Comparison of ENCODE assay signal across 18 cellular contexts in genomic region chr11:6268811-6269210, GRCh38. TPM values are rescaled to one million over a fixed set of nuclear protein-coding genes. Genes with fewer than 3 reads are reported as not detected.
DNase-seq lines count a peak whose midpoint lies in the region; ATAC-seq and TF ChIP-seq lines count a peak whose summit lies in the region.
"Had no signal": no experiment of that assay in that cellular context is flagged by ENCODE, and none has a peak within 500 bp of the region (broad histone marks: within the 10 kb centered on the region; RNA-seq: fewer than 3 reads in every experiment).

No MANE protein-coding gene starts in this region.

- no peak overlapping the region for H3K56ac ChIP-seq in mesendoderm (ENCODE audit: low read length)

- H3K4me3 ChIP-seq in WERI-Rb-1 (ENCODE audit: low read depth, low read length) = no peak overlapping the region
- H3K4me3 ChIP-seq in endodermal cell (ENCODE audit: low read length) = peak overlapping the region; percentile 1
- H3K4me3 ChIP-seq in mesendoderm (ENCODE audit: low read length) = no peak overlapping the region
- no peak overlapping the region for H3K4me3 ChIP-seq in esophagus muscularis mucosa
- H3K4me3 ChIP-seq: SJSA1 had no signal

- peak overlapping the region; percentile 2 for H2BK5ac ChIP-seq in mesendoderm (ENCODE audit: low read length)

- peak overlapping the region; percentile 3 for H3K4me3 Mint-ChIP-seq in endodermal cell
- H3K4me3 Mint-ChIP-seq: CD8-positive, alpha-beta memory T cell had no signal

- WGBS in endodermal cell (ENCODE audit: insufficient coverage in 1 of 2, insufficient read length in 1 of 2), 2 experiments = 64 to 69% methylated on average over 1 of the region's 1 CpG
- no CpG with 5 or more reads among the region's 1 CpG for WGBS in mesendoderm (ENCODE audit: extremely low coverage, insufficient coverage, low lambda C conversion rate)
- 88% methylated on average over 1 of the region's 1 CpG for WGBS in esophagus muscularis mucosa

- no peaks in the 10 kb centered on the region for H3K27me3 Mint-ChIP-seq in endodermal cell (ENCODE audit: insufficient read depth)

- H4K8ac ChIP-seq in mesendoderm (ENCODE audit: low read depth, low read length) = no peak overlapping the region

- H3K27ac Mint-ChIP-seq in endodermal cell = peak overlapping the region; percentile 50
- H3K27ac Mint-ChIP-seq: CD8-positive, alpha-beta memory T cell had no signal

- TF ChIP-seq POLR2A in esophagus muscularis mucosa (IDR thresholded peaks at IDR 0.05; ENCODE audit: low read depth) = no peak

- TF ChIP-seq EP300 in esophagus muscularis mucosa (IDR thresholded peaks at IDR 0.05) = no peak

- intact Hi-C loops in esophagus muscularis mucosa (cut with DNase I) = no loop called here

- no peak overlapping the region for H2BK15ac ChIP-seq in mesendoderm (replicated peaks; ENCODE audit: low read depth)

- DNase-seq in WERI-Rb-1 (no peak), endodermal cell (peak; percentile 29), mesendoderm (no peak), esophagus muscularis mucosa (ENCODE audit: extremely low spot score) (no peak), NCI-H1105 treated with DMSO at 0.1 percent for 48 hours (lab: John Stamatoyannopoulos, UW) (no peak)
- DNase-seq: ACHN; C1 segment of cervical spinal cord; CD8-positive, alpha-beta memory T cell; KG1; NCI-H187; NCI-H2107; NCI-H510A treated with DMSO at 0.1 percent for 48 hours; NCI-H82 had no signal

- no peak overlapping the region for H4K5ac ChIP-seq in mesendoderm (ENCODE audit: low read length)

- no peak overlapping the region for H3K18ac ChIP-seq in mesendoderm (ENCODE audit: low read length)

- H3K36me3 ChIP-seq in WERI-Rb-1 = no peaks in the 10 kb centered on the region
- peaks cover 64% of the 10 kb centered on the region for H3K36me3 ChIP-seq in endodermal cell (ENCODE audit: control insufficient read depth, insufficient read depth, low read length)
- no peaks in the 10 kb centered on the region for H3K36me3 ChIP-seq in mesendoderm (ENCODE audit: control insufficient read depth, insufficient read depth, low read length)
- no peaks in the 10 kb centered on the region for H3K36me3 ChIP-seq in esophagus muscularis mucosa
- H3K36me3 ChIP-seq: SJSA1 had no signal

- no peak for TF ChIP-seq CTCF in WERI-Rb-1 (IDR thresholded peaks at IDR 0.05; ENCODE audit: low read depth, low read length)
- no peak for TF ChIP-seq CTCF in endodermal cell (conservative IDR thresholded peaks at IDR 0.05)
- no peak for TF ChIP-seq CTCF in esophagus muscularis mucosa (IDR thresholded peaks at IDR 0.05)

- H3K9ac ChIP-seq in endodermal cell (ENCODE audit: extremely low read depth, low read length, poor library complexity, severe bottlenecking) (no peak overlapping the region), mesendoderm (ENCODE audit: low read length) (no peak overlapping the region)

- no peaks in the 10 kb centered on the region for H3K79me1 ChIP-seq in mesendoderm (ENCODE audit: low read length)

- H3K27me3 ChIP-seq in WERI-Rb-1 (ENCODE audit: insufficient read depth, low read depth, severe bottlenecking) (no peaks in the 10 kb centered on the region), endodermal cell (ENCODE audit: control insufficient read depth, insufficient read depth, low read length, poor library complexity, severe bottlenecking) (no peaks in the 10 kb centered on the region), mesendoderm (ENCODE audit: insufficient read depth, low read length, poor library complexity) (no peaks in the 10 kb centered on the region), esophagus muscularis mucosa (peaks cover 0 to 16% (median 0%) of the 10 kb centered on the region in 4 donors)
- H3K27me3 ChIP-seq: SJSA1 had no signal

- H3K9me3 Mint-ChIP-seq in endodermal cell = no peaks in the 10 kb centered on the region
- H3K9me3 Mint-ChIP-seq: CD8-positive, alpha-beta memory T cell had no signal

- H3K4me2 ChIP-seq in mesendoderm (ENCODE audit: low read length) = no peak overlapping the region

- no peak overlapping the region for H3K4ac ChIP-seq in mesendoderm (ENCODE audit: low read depth, low read length)

- no peaks in the 10 kb centered on the region for H3K79me2 ChIP-seq in mesendoderm (ENCODE audit: control insufficient read depth, insufficient read depth, low read length)

- H2AK5ac ChIP-seq in mesendoderm (ENCODE audit: low read length) = peak overlapping the region; percentile 17

- H3K9me3 ChIP-seq in WERI-Rb-1 (ENCODE audit: severe bottlenecking) (no peaks in the 10 kb centered on the region), endodermal cell (ENCODE audit: control insufficient read depth, low read length) (no peaks in the 10 kb centered on the region), esophagus muscularis mucosa (no peaks in the 10 kb centered on the region)
- H3K9me3 ChIP-seq: SJSA1 had no signal

- no peak overlapping the region for H2BK120ac ChIP-seq in mesendoderm (ENCODE audit: low read depth, low read length)

- peaks cover 27% of the 10 kb centered on the region for H3K4me1 ChIP-seq in endodermal cell (ENCODE audit: control insufficient read depth, insufficient read depth, low read length)
- H3K4me1 ChIP-seq in mesendoderm (ENCODE audit: control insufficient read depth, low read depth, low read length) = peaks cover 3% of the 10 kb centered on the region
- H3K4me1 ChIP-seq in esophagus muscularis mucosa = peaks cover 0 to 9% (median 8%) of the 10 kb centered on the region in 4 donors
- H3K4me1 ChIP-seq: SJSA1 had no signal

- no peak for ATAC-seq in GM18909 (IDR thresholded peaks at IDR 0.05; ENCODE audit: poor library complexity, unreplicated experiment)
- no peak for ATAC-seq in HG02571 (IDR thresholded peaks at IDR 0.05; ENCODE audit: unreplicated experiment)
- ATAC-seq: HepG2 had no signal

- H3K23ac ChIP-seq in mesendoderm (ENCODE audit: low read length) = no peak overlapping the region

- H3K36me3 Mint-ChIP-seq in endodermal cell (ENCODE audit: low read depth) = peaks cover 35% of the 10 kb centered on the region
- H3K36me3 Mint-ChIP-seq: CD8-positive, alpha-beta memory T cell had no signal

- H3K27ac ChIP-seq in WERI-Rb-1 (peak overlapping the region; percentile 38; the same call in 1 of the 2 replicates), endodermal cell (ENCODE audit: low read depth, low read length) (no peak overlapping the region), mesendoderm (ENCODE audit: low read depth, low read length) (peak overlapping the region; percentile 20), esophagus muscularis mucosa (replicated peaks in 1 of 4) (no peak overlapping the region)
- H3K27ac ChIP-seq: SJSA1 had no signal

- H3K4me1 Mint-ChIP-seq in endodermal cell = peaks cover 50% of the 10 kb centered on the region
- H3K4me1 Mint-ChIP-seq: CD8-positive, alpha-beta memory T cell had no signal

RNA-seq across cellular contexts. Expression of gene CCKBR, which starts 9.2 kb away (rescaled TPM):
- total RNA-seq in endodermal cell (100 to 1,000 TPM; 433 to 467 TPM), esophagus muscularis mucosa (not detected)
- polyA plus RNA-seq in endodermal cell (2013, experiment 1 of 2) = 67.8 TPM
- polyA plus RNA-seq in endodermal cell (2013, experiment 2 of 2) = 76.4 TPM
- 3.0 TPM for polyA plus RNA-seq in mesendoderm (2013, experiment 1 of 2)
- polyA plus RNA-seq in mesendoderm (2013, experiment 2 of 2) = 3.2 TPM
- total RNA-seq: CD8-positive, alpha-beta memory T cell; HepG2; SJSA1 had no signal
- polyA plus RNA-seq: CD8-positive, alpha-beta memory T cell; HepG2 had no signal

RNA-seq across cellular contexts. Expression of gene CNGA4, which starts 29.9 kb away (rescaled TPM):
- total RNA-seq in endodermal cell (1 to 10 TPM; 1.7 to 4.3 TPM), esophagus muscularis mucosa (not detected)
- 2.5 TPM for polyA plus RNA-seq in endodermal cell (2013, experiment 1 of 2)
- 1.9 TPM for polyA plus RNA-seq in endodermal cell (2013, experiment 2 of 2)
- 0.11 TPM for polyA plus RNA-seq in mesendoderm (2013, experiment 1 of 2)
- 0.08 TPM for polyA plus RNA-seq in mesendoderm (2013, experiment 2 of 2)
- total RNA-seq: H1, HepG2, SJSA1 had no signal
- polyA plus RNA-seq: CD8-positive, alpha-beta memory T cell had no signal

RNA-seq across cellular contexts. Expression of gene FHIP1B, which starts 34.4 kb away (rescaled TPM):
- total RNA-seq in endodermal cell (10 to 100 TPM; 45.3 to 50.6 TPM), esophagus muscularis mucosa (10 to 100 TPM; 22.6 to 39.3 (median 30.1) TPM)
- 27.8 TPM for polyA plus RNA-seq in endodermal cell (2013, experiment 1 of 2)
- polyA plus RNA-seq in endodermal cell (2013, experiment 2 of 2) = 22.6 TPM
- 16.1 TPM for polyA plus RNA-seq in mesendoderm (2013, experiment 1 of 2)
- 13.9 TPM for polyA plus RNA-seq in mesendoderm (2013, experiment 2 of 2)

RNA-seq across cellular contexts. Expression of gene CAVIN3, which starts 51.5 kb away (rescaled TPM):
- 10 to 100 TPM; 42.2 to 70.2 TPM for total RNA-seq in endodermal cell
- 21.8 TPM for polyA plus RNA-seq in endodermal cell (2013, experiment 1 of 2)
- 22.9 TPM for polyA plus RNA-seq in endodermal cell (2013, experiment 2 of 2)
- polyA plus RNA-seq in mesendoderm (2013, experiment 1 of 2) = 15.8 TPM
- polyA plus RNA-seq in mesendoderm (2013, experiment 2 of 2) = 16.5 TPM
- 100 to 1,000 TPM; 172 to 298 (median 264) TPM for total RNA-seq in esophagus muscularis mucosa
- total RNA-seq: HepG2 had no signal
- polyA plus RNA-seq: CD8-positive, alpha-beta memory T cell; HepG2 had no signal

Comparison
In these comparisons a context has a peak if more than half of its experiments do, and no peak if none do; other contexts are left out.
1. H3K27ac ChIP-seq: peak in WERI-Rb-1 (single experiment) and mesendoderm (single experiment); none in endodermal cell (single experiment) and esophagus muscularis mucosa (0 of 4).
2. RNA of gene CCKBR, which starts 9.2 kb away (total RNA-seq): 433 to 467 TPM in endodermal cell; not detected in esophagus muscularis mucosa; every median in the first group is over 100 times any median in the second.